ENCODE assay signal across 15 cellular contexts in genomic region chr1:15213333-15213732, GRCh38. TPM values are rescaled to one million over a fixed set of nuclear protein-coding genes. Genes with fewer than 3 reads are reported as not detected.
DNase-seq lines count a peak whose midpoint lies in the region; ATAC-seq and TF ChIP-seq lines count a peak whose summit lies in the region.
"Had no signal": no experiment of that assay in that cellular context is flagged by ENCODE, and none has a peak within 500 bp of the region (broad histone marks: within the 10 kb centered on the region; RNA-seq: fewer than 3 reads in every experiment).

No MANE protein-coding gene starts in this region.

- POLR2A ChIA-PET in PC-3 (lab: Charles Lee; ENCODE audit: unreplicated experiment), result interaction anchor here (0.6 kb wide), 1 partner anchor 13 kb away, joined by 4 read pairs; no protein-coding TSS in a partner anchor

- H2AFZ ChIP-seq in PC-3 (ENCODE audit: low read length), result no peak overlapping the region

- ATAC-seq in gastroesophageal sphincter (peak; percentile 27), GM19351 (IDR thresholded peaks at IDR 0.05; ENCODE audit: unreplicated experiment) (no peak), PC-3 (no peak)

- no peak for TF ChIP-seq EP300 in gastroesophageal sphincter (IDR thresholded peaks at IDR 0.05)

- H3K27me3 ChIP-seq in gastroesophageal sphincter, result no peaks in the 10 kb centered on the region
- H3K27me3 ChIP-seq in rectal smooth muscle tissue (ENCODE audit: control insufficient read depth, insufficient read depth, low read length), result no peaks in the 10 kb centered on the region
- H3K27me3 ChIP-seq in PC-3 (ENCODE audit: low read length), result no peaks in the 10 kb centered on the region
- H3K27me3 ChIP-seq: BE2C had no signal

- no peaks in the 10 kb centered on the region for H3K9me3 ChIP-seq in gastroesophageal sphincter
- H3K9me3 ChIP-seq in PC-3 (ENCODE audit: low read length), result no peaks in the 10 kb centered on the region
- H3K9me3 ChIP-seq: BE2C had no signal

- CTCF ChIA-PET in PC-3 (lab: Charles Lee), result no interaction called here

- H3K27ac ChIP-seq in gastroesophageal sphincter, result peak overlapping the region in 2 of 4 donors; percentile 40 to 65
- H3K27ac ChIP-seq in rectal smooth muscle tissue (ENCODE audit: low read depth, low read length), result peak overlapping the region; percentile 41
- H3K27ac ChIP-seq in PC-3 (ENCODE audit: low read length), result no peak overlapping the region
- H3K27ac ChIP-seq: SK-N-MC had no signal

- H3K4me1 ChIP-seq in gastroesophageal sphincter, result peaks cover 0 to 51% (median 18%) of the 10 kb centered on the region in 3 donors
- peaks cover 27% of the 10 kb centered on the region for H3K4me1 ChIP-seq in rectal smooth muscle tissue (ENCODE audit: control insufficient read depth, insufficient read depth, low read length)
- H3K4me1 ChIP-seq in PC-3 (ENCODE audit: insufficient read depth, low read length), result peaks cover 11% of the 10 kb centered on the region
- H3K4me1 ChIP-seq: BE2C had no signal

- H4K20me1 ChIP-seq in PC-3 (ENCODE audit: low read length), result no peaks in the 10 kb centered on the region

- H3K9me2 ChIP-seq in PC-3 (replicated peaks; ENCODE audit: low read length), result no peaks in the 10 kb centered on the region

- DNase-seq in AG10803 (ENCODE audit: low read depth) (peak; percentile 38), amniotic epithelial cell (ENCODE audit: low read depth) (peak; percentile 89), ecto neural progenitor cell (ENCODE audit: low spot score) (no peak), COLO668 (lab: John Stamatoyannopoulos, UW; ENCODE audit: unreplicated experiment) (no peak), PC-3 (no peak)
- DNase-seq: BE2C; EL; NCI-H2081; nucleus accumbens; stimulated activated CD4-positive, alpha-beta T cell treated with anti-CD3 and anti-CD28 coated beads, Interleukin-15, amount 100 ng/mL, for 24 hours had no signal

- no peak overlapping the region for H3K9ac ChIP-seq in rectal smooth muscle tissue (ENCODE audit: low read length)
- no peak overlapping the region for H3K9ac ChIP-seq in PC-3 (ENCODE audit: low read length)

- no peak for TF ChIP-seq POLR2A in gastroesophageal sphincter (IDR thresholded peaks at IDR 0.05)

- TF ChIP-seq CTCF in AG10803 (conservative IDR thresholded peaks at IDR 0.05; ENCODE audit: low read length) (no peak), gastroesophageal sphincter (IDR thresholded peaks at IDR 0.05) (no peak), PC-3 (conservative IDR thresholded peaks at IDR 0.05; ENCODE audit: low read depth, low read length) (no peak)

- H3K36me3 ChIP-seq in gastroesophageal sphincter (no peaks in the 10 kb centered on the region), rectal smooth muscle tissue (ENCODE audit: control insufficient read depth, insufficient read depth, low read length) (no peaks in the 10 kb centered on the region), PC-3 (ENCODE audit: low read depth, low read length) (no peaks in the 10 kb centered on the region; the same call in 1 of the 2 replicates)

- no peak overlapping the region for H3K4me3 ChIP-seq in AG10803 (ENCODE audit: low read length)
- no peak overlapping the region for H3K4me3 ChIP-seq in gastroesophageal sphincter
- H3K4me3 ChIP-seq in rectal smooth muscle tissue (ENCODE audit: low read length), result no peak overlapping the region
- no peak overlapping the region for H3K4me3 ChIP-seq in PC-3 (ENCODE audit: low read length)
- H3K4me3 ChIP-seq: SK-N-MC had no signal

- intact Hi-C loops in PC-3 (cut with micrococcal nuclease), result no loop called here

- 48 to 54% methylated on average over 3 to 6 of the region's 6 CpGs for WGBS in gastroesophageal sphincter (ENCODE audit: low coverage in 1 of 2), 2 donors

- no peaks in the 10 kb centered on the region for H3F3A ChIP-seq in PC-3 (ENCODE audit: low read length, unreplicated experiment)

- no peak overlapping the region for H3K4me2 ChIP-seq in PC-3 (ENCODE audit: low read length)

- H3K79me2 ChIP-seq in PC-3 (ENCODE audit: low read length), result 0 out of 2 replicates have a peak, but pooled peaks cover 2% of the 10 kb centered on the region

- no TSS peak for BruUV-seq in PC-3 (replicated peaks; lab: Mats Ljungman, UMichigan)

RNA-seq across cellular contexts. Expression of gene FHAD1, which starts 33.7 kb away (rescaled TPM):
- total RNA-seq in gastroesophageal sphincter (1 to 10 TPM in 1 of 4 donors, not detected in 3; 1.1 TPM), PC-3 (2014; rRNA removed) (0.95 and 1.4 TPM in 2 replicates)
- total RNA-seq: glomerular endothelial cell had no signal

RNA-seq across cellular contexts. Expression of gene TMEM51, which starts 59.8 kb away (rescaled TPM):
- total RNA-seq in gastroesophageal sphincter (10 to 100 TPM; 12.6 to 34.7 (median 17.7) TPM), PC-3 (2014; rRNA removed) (12.6 and 20.8 TPM in 2 replicates)

Comparison
In these comparisons a context has a peak if more than half of its experiments do, and no peak if none do; other contexts are left out.
1. DNase-seq: peak in AG10803 (single experiment) and amniotic epithelial cell (single experiment); none in ecto neural progenitor cell (single experiment), COLO668 (single experiment) and PC-3 (single experiment).